ENCODE assay signal across 1 cellular context in the genomic region with DNA sequence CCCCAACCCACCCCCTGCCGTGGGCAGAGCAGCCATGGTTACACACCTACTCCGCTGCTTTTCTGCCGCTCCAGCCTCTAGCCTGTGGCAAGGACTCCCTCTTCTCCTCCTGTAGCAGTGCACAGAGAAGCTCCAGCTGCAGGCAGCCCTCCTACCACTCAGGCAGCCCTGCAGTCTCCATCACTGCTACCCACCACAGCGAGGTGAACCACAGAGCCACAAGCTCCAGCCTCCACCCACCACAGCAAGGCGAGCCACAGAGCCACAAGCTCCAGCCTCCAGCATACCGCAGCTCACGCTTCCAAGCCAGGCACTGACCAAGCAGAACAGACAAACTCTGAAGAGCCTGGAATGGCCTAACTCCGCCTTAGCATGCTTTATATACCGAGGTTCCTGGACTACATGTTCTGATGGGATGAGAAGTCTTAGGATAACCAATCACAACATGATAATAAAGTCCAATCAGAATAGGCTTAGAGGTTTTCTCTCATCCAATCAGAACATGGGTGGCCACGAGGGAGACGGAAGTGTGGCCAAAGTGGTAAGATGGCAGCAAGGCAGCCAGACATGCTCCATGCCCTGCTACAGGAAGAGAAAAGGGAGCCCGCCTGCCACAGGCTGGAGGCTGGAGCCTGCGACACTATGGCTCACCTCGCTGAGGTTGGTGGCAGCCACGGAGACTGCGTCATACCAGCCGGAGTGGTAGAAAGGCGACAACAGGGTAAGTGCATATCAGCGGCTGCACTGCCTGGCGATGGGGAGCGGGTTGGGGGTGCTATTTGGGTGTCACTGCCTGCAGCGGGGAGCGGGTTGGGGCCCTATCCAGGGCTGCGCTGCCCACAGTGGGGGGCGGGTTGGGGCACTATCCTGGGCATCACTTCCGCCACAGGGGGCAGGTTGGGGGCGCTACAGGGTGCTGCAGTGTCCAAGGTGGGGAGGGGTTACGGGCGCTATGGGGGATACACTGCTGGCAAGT.
TF ChIP-seq lines count a peak whose summit lies in the region.

No MANE protein-coding gene starts in this region.

TF ChIP-seq in K562, 482 proteins besides CTCF, POLR2A, EP300 and RAD21 (continued from another document):
- TF ChIP-seq, protein P1, sequence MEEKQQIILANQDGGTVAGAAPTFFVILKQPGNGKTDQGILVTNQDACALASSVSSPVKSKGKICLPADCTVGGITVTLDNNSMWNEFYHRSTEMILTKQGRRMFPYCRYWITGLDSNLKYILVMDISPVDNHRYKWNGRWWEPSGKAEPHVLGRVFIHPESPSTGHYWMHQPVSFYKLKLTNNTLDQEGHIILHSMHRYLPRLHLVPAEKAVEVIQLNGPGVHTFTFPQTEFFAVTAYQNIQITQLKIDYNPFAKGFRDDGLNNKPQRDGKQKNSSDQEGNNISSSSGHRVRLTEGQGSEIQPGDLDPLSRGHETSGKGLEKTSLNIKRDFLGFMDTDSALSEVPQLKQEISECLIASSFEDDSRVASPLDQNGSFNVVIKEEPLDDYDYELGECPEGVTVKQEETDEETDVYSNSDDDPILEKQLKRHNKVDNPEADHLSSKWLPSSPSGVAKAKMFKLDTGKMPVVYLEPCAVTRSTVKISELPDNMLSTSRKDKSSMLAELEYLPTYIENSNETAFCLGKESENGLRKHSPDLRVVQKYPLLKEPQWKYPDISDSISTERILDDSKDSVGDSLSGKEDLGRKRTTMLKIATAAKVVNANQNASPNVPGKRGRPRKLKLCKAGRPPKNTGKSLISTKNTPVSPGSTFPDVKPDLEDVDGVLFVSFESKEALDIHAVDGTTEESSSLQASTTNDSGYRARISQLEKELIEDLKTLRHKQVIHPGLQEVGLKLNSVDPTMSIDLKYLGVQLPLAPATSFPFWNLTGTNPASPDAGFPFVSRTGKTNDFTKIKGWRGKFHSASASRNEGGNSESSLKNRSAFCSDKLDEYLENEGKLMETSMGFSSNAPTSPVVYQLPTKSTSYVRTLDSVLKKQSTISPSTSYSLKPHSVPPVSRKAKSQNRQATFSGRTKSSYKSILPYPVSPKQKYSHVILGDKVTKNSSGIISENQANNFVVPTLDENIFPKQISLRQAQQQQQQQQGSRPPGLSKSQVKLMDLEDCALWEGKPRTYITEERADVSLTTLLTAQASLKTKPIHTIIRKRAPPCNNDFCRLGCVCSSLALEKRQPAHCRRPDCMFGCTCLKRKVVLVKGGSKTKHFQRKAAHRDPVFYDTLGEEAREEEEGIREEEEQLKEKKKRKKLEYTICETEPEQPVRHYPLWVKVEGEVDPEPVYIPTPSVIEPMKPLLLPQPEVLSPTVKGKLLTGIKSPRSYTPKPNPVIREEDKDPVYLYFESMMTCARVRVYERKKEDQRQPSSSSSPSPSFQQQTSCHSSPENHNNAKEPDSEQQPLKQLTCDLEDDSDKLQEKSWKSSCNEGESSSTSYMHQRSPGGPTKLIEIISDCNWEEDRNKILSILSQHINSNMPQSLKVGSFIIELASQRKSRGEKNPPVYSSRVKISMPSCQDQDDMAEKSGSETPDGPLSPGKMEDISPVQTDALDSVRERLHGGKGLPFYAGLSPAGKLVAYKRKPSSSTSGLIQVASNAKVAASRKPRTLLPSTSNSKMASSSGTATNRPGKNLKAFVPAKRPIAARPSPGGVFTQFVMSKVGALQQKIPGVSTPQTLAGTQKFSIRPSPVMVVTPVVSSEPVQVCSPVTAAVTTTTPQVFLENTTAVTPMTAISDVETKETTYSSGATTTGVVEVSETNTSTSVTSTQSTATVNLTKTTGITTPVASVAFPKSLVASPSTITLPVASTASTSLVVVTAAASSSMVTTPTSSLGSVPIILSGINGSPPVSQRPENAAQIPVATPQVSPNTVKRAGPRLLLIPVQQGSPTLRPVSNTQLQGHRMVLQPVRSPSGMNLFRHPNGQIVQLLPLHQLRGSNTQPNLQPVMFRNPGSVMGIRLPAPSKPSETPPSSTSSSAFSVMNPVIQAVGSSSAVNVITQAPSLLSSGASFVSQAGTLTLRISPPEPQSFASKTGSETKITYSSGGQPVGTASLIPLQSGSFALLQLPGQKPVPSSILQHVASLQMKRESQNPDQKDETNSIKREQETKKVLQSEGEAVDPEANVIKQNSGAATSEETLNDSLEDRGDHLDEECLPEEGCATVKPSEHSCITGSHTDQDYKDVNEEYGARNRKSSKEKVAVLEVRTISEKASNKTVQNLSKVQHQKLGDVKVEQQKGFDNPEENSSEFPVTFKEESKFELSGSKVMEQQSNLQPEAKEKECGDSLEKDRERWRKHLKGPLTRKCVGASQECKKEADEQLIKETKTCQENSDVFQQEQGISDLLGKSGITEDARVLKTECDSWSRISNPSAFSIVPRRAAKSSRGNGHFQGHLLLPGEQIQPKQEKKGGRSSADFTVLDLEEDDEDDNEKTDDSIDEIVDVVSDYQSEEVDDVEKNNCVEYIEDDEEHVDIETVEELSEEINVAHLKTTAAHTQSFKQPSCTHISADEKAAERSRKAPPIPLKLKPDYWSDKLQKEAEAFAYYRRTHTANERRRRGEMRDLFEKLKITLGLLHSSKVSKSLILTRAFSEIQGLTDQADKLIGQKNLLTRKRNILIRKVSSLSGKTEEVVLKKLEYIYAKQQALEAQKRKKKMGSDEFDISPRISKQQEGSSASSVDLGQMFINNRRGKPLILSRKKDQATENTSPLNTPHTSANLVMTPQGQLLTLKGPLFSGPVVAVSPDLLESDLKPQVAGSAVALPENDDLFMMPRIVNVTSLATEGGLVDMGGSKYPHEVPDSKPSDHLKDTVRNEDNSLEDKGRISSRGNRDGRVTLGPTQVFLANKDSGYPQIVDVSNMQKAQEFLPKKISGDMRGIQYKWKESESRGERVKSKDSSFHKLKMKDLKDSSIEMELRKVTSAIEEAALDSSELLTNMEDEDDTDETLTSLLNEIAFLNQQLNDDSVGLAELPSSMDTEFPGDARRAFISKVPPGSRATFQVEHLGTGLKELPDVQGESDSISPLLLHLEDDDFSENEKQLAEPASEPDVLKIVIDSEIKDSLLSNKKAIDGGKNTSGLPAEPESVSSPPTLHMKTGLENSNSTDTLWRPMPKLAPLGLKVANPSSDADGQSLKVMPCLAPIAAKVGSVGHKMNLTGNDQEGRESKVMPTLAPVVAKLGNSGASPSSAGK (IDR thresholded peaks at IDR 0.05): peak; percentile 83
- peak; percentile 85 for TF ChIP-seq L3MBTL2 (IDR thresholded peaks at IDR 0.05)
- peak; percentile 63 for TF ChIP-seq NFYB (IDR thresholded peaks at IDR 0.05; ENCODE audit: extremely low read depth, insufficient read length)
- no peak for TF ChIP-seq BCL6 (CRISPR knock-in tag; IDR thresholded peaks at IDR 0.05)
- 0 out of 2 replicates have a peak, but pooled peaks have one; percentile 45 for TF ChIP-seq MYC (IDR thresholded peaks at IDR 0.05; ENCODE audit: low read depth, low read length)
- TF ChIP-seq MYC (CRISPR knock-in tag; IDR thresholded peaks at IDR 0.05; ENCODE audit: borderline replicate concordance, low read depth): no peak
- TF ChIP-seq RBFOX2 (IDR thresholded peaks at IDR 0.05; ENCODE audit: low read depth, low read length): peak; percentile 48
- TF ChIP-seq YY1 (IDR thresholded peaks at IDR 0.05; ENCODE audit: borderline replicate concordance in 1 of 3, control insufficient read depth in 1 of 3, extremely low read depth in 1 of 3, insufficient read depth in 3 of 3, insufficient read length in 1 of 3, insufficient replicate concordance in 2 of 3, low read depth in 1 of 3, low read length in 2 of 3): peak in 1 of 3 experiments; percentile 50
- TF ChIP-seq MIER1 (IDR thresholded peaks at IDR 0.05; ENCODE audit: low read depth): no peak
- no peak for TF ChIP-seq KLF10 (CRISPR knock-in tag; IDR thresholded peaks at IDR 0.05)
- TF ChIP-seq RBBP5 (IDR thresholded peaks at IDR 0.05; ENCODE audit: borderline replicate concordance, insufficient read depth, low read length, poor library complexity, severe bottlenecking): no peak
